8 cellular contexts compared by ENCODE assay signal in genomic region chr7:138979988-138980574, GRCh38.
DNase-seq lines count a peak whose midpoint lies in the region; ATAC-seq and TF ChIP-seq lines count a peak whose summit lies in the region.

No MANE protein-coding gene starts in this region.

- H3K4me3 Mint-ChIP-seq in stimulated activated naive CD8-positive, alpha-beta T cell treated with anti-CD3 and anti-CD28 coated beads, Interleukin-15, amount 100 ng/mL, for 72 hours = peak overlapping the region; percentile 94 to 95

- H3K27ac Mint-ChIP-seq in stimulated activated naive CD8-positive, alpha-beta T cell treated with anti-CD3 and anti-CD28 coated beads, Interleukin-15, amount 100 ng/mL, for 72 hours = no peak overlapping the region

- DNase-seq in NCI-H748 (lab: John Stamatoyannopoulos, UW; ENCODE audit: unreplicated experiment) (peak; percentile 40), NCI-H748 treated with DMSO at 0.1 percent for 48 hours (lab: John Stamatoyannopoulos, UW) (no peak)
- DNase-seq in stimulated activated naive CD8-positive, alpha-beta T cell treated with anti-CD3 and anti-CD28 coated beads, Interleukin-15, amount 100 ng/mL, for 72 hours = no peak

- H3K9ac ChIP-seq in iPS-15b (ENCODE audit: low read depth, low read length) = peak overlapping the region; percentile 32

- peak overlapping the region; percentile 91 for H3K27ac ChIP-seq in VCaP

- H3K4me1 ChIP-seq in iPS-15b (ENCODE audit: control insufficient read depth, insufficient read depth, low read length) = peaks cover 17% of the 10 kb centered on the region

- no peak for TF ChIP-seq CTCF in VCaP (conservative IDR thresholded peaks at IDR 0.05)

- peak overlapping the region; percentile 70 for H3K4me3 ChIP-seq in iPS-15b (ENCODE audit: low read depth, low read length)

- H3K4me1 Mint-ChIP-seq in stimulated activated naive CD8-positive, alpha-beta T cell treated with anti-CD3 and anti-CD28 coated beads, Interleukin-15, amount 100 ng/mL, for 72 hours = peaks cover 23% of the 10 kb centered on the region

- H3K36me3 ChIP-seq in iPS-15b (ENCODE audit: control insufficient read depth, insufficient read depth, low read length) = no peaks in the 10 kb centered on the region

- no peaks in the 10 kb centered on the region for H3K9me3 ChIP-seq in iPS-15b (ENCODE audit: control insufficient read depth, insufficient read depth, low read length)

- ATAC-seq in stimulated activated naive CD8-positive, alpha-beta T cell treated with anti-CD3 and anti-CD28 coated beads, Interleukin-15, amount 100 ng/mL, for 72 hours = no peak
- ATAC-seq in GM21447 (IDR thresholded peaks at IDR 0.05; ENCODE audit: unreplicated experiment) (no peak), HG02678 (IDR thresholded peaks at IDR 0.05; ENCODE audit: unreplicated experiment) (no peak), GM18858 (IDR thresholded peaks at IDR 0.05; ENCODE audit: unreplicated experiment) (no peak)

- peaks cover 16% of the 10 kb centered on the region for H3K27me3 ChIP-seq in iPS-15b (ENCODE audit: control insufficient read depth, insufficient read depth, low read length)

- no peaks in the 10 kb centered on the region for H3K9me3 Mint-ChIP-seq in stimulated activated naive CD8-positive, alpha-beta T cell treated with anti-CD3 and anti-CD28 coated beads, Interleukin-15, amount 100 ng/mL, for 72 hours

- peaks cover 50% of the 10 kb centered on the region for H3K27me3 Mint-ChIP-seq in stimulated activated naive CD8-positive, alpha-beta T cell treated with anti-CD3 and anti-CD28 coated beads, Interleukin-15, amount 100 ng/mL, for 72 hours
